Comparison of ENCODE assay signal across 8 cellular contexts in the genomic region with DNA sequence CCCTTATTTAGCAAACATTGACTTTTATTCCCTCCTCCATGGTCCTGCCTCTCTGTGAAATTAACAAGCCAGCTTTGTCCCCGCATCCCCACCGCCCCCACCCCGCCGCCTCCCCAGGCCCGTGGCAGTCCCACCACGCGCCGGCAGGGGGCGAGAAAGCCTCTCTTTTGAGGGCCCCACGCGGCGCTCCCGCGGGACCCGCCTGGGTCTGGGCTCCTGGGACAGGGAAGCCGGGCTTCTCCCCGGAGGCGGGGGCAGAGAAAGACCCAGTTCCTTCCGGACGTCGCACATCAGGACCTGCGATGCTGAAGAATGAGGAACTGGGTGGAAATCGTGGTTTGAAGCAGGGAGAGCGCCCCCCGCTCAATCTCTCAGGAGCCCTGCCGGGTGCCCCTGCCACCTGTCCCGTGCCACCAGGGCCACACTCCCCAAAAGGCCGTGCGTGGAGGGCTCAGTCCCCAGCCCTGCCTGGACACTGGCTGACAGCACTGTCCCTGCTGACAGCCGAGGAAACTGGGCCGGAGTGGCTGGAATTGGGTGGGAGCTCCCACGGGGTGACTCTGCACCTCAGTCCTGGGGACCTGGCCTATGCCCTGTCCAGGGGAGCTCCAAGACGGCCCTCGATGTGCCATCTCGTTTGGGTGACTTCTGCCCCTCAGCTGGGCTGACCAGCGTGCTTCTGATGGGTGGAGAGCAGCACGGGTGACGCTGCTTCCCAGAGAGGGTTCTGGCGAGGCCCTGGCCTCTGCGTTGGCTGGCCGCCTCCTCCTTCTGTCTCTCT. TPM values are rescaled to one million over a fixed set of nuclear protein-coding genes. Genes with fewer than 3 reads are reported as not detected.
DNase-seq lines count a peak whose midpoint lies in the region; ATAC-seq, FAIRE-seq and TF ChIP-seq lines count a peak whose summit lies in the region.

No MANE protein-coding gene starts in this region.

- in situ Hi-C loops in ACHN (cut with HindIII; ENCODE audit: low pct_ligation_motif_present, low pct_unique_long_range_greater_than_20kb, low sequenced_read_pairs): no loop called here

- no peak for FAIRE-seq in GM12891 (lab: Jason Lieb, UNC)

- H3K4me1 ChIP-seq in body of pancreas: peaks cover 22% of the 10 kb centered on the region
- H3K4me1 ChIP-seq in liver (ENCODE audit: control insufficient read depth in 4 of 4, insufficient read depth in 4 of 4, low read length in 3 of 4): no peaks in the 10 kb centered on the region

- H3K36me3 ChIP-seq in body of pancreas (replicated peaks in 1 of 2; ENCODE audit: insufficient read depth in 1 of 2, low read depth in 2 of 2): no peaks in the 10 kb centered on the region
- H3K36me3 ChIP-seq in liver (ENCODE audit: control insufficient read depth in 4 of 4, insufficient read depth in 3 of 4, low read depth in 1 of 4, low read length in 3 of 4): no peaks in the 10 kb centered on the region

- no peak for TF ChIP-seq POLR2A in GM12891 (IDR thresholded peaks at IDR 0.05; ENCODE audit: low read depth, low read length)
- no peak for TF ChIP-seq POLR2A in body of pancreas (IDR thresholded peaks at IDR 0.05)

- no peak overlapping the region for H3K9ac ChIP-seq in liver (ENCODE audit: low read depth in 1 of 2, low read length in 2 of 2)

- peak; percentile 71 for DNase-seq in GM12891 (ENCODE audit: insufficient read length, low spot score)
- peak; percentile 10 for DNase-seq in SW480 (ENCODE audit: low spot score)
- peak; percentile 61 to 82 (median 72) for DNase-seq in body of pancreas
- DNase-seq in stimulated activated CD8-positive, alpha-beta memory T cell treated with anti-CD3 and anti-CD28 coated beads, Interleukin-4, amount 100 ng/mL, for 24 hours (ENCODE audit: low read depth): peak; percentile 25
- no peak for DNase-seq in NCI-H510A (lab: John Stamatoyannopoulos, UW)
- DNase-seq in ACHN: no peak

- no peak overlapping the region for H3K4me3 ChIP-seq in body of pancreas
- no peak overlapping the region for H3K4me3 ChIP-seq in liver (ENCODE audit: low read depth in 1 of 3, low read length in 3 of 3)

- H3K27ac ChIP-seq in body of pancreas (peak overlapping the region in 3 of 4 donors; percentile 45 to 67 (median 49)), liver (ENCODE audit: low read depth in 1 of 2, low read length in 2 of 2) (no peak overlapping the region)

- WGBS in body of pancreas, 2 donors: 36% methylated on average over 20 to 27 of the region's 41 CpGs
- WGBS in liver: 30% methylated on average over 41 of the region's 41 CpGs

- TF ChIP-seq CTCF in body of pancreas (IDR thresholded peaks at IDR 0.05): peak; percentile 54 to 98 (median 65)
- peak; percentile 44 for TF ChIP-seq CTCF in liver (IDR thresholded peaks at IDR 0.05; ENCODE audit: low read depth, low read length, missing input control)

- intact Hi-C loops in body of pancreas (cut with DNase I): loop anchor here (5.0 kb wide), 2 partner anchors 45 to 420 kb away; no protein-coding TSS in a partner anchor

- H3K27me3 ChIP-seq in body of pancreas (no peaks in the 10 kb centered on the region), liver (ENCODE audit: control insufficient read depth in 4 of 4, insufficient read depth in 4 of 4, low read length in 3 of 4) (peaks cover 0 to 19% (median 3%) of the 10 kb centered on the region in 4 donors)

- H3K9me3 ChIP-seq in body of pancreas (peaks cover 0 to 1% (median 0%) of the 10 kb centered on the region in 3 donors), liver (ENCODE audit: control insufficient read depth in 4 of 4, low read length in 3 of 4) (peaks cover 3 to 13% (median 10%) of the 10 kb centered on the region in 4 donors)

- ATAC-seq in body of pancreas (peak; percentile 82), HG03196 (IDR thresholded peaks at IDR 0.05; ENCODE audit: unreplicated experiment) (no peak)

- peak; percentile 66 to 76 for TF ChIP-seq RAD21 in liver (IDR thresholded peaks at IDR 0.05)

TF ChIP-seq in GM12891, 5 proteins besides CTCF, POLR2A, EP300 and RAD21:
- peak; percentile 20; the same call in 1 of the 2 replicates for TF ChIP-seq SPI1 (IDR thresholded peaks at IDR 0.05; ENCODE audit: low read depth, low read length)
- no peak for TF ChIP-seq POU2F2 (IDR thresholded peaks at IDR 0.05; ENCODE audit: low read depth, low read length)

TF ChIP-seq in liver, 16 proteins besides CTCF, POLR2A, EP300 and RAD21:
- TF ChIP-seq NR2F2 (IDR thresholded peaks at IDR 0.05): no peak
- TF ChIP-seq HNF4A (conservative IDR thresholded peaks at IDR 0.05): no peak
- TF ChIP-seq, protein P1, sequence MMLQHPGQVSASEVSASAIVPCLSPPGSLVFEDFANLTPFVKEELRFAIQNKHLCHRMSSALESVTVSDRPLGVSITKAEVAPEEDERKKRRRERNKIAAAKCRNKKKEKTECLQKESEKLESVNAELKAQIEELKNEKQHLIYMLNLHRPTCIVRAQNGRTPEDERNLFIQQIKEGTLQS (IDR thresholded peaks at IDR 0.05): no peak
- no peak for TF ChIP-seq EGR1 (IDR thresholded peaks at IDR 0.05; ENCODE audit: low read depth in 2 of 2)
- TF ChIP-seq YY1 (IDR thresholded peaks at IDR 0.05): no peak
- no peak for TF ChIP-seq GABPA (IDR thresholded peaks at IDR 0.05 in 1 of 2, conservative IDR thresholded peaks at IDR 0.05 in 1 of 2)
- no peak for TF ChIP-seq SP1 (IDR thresholded peaks at IDR 0.05)
- TF ChIP-seq, protein P2, sequence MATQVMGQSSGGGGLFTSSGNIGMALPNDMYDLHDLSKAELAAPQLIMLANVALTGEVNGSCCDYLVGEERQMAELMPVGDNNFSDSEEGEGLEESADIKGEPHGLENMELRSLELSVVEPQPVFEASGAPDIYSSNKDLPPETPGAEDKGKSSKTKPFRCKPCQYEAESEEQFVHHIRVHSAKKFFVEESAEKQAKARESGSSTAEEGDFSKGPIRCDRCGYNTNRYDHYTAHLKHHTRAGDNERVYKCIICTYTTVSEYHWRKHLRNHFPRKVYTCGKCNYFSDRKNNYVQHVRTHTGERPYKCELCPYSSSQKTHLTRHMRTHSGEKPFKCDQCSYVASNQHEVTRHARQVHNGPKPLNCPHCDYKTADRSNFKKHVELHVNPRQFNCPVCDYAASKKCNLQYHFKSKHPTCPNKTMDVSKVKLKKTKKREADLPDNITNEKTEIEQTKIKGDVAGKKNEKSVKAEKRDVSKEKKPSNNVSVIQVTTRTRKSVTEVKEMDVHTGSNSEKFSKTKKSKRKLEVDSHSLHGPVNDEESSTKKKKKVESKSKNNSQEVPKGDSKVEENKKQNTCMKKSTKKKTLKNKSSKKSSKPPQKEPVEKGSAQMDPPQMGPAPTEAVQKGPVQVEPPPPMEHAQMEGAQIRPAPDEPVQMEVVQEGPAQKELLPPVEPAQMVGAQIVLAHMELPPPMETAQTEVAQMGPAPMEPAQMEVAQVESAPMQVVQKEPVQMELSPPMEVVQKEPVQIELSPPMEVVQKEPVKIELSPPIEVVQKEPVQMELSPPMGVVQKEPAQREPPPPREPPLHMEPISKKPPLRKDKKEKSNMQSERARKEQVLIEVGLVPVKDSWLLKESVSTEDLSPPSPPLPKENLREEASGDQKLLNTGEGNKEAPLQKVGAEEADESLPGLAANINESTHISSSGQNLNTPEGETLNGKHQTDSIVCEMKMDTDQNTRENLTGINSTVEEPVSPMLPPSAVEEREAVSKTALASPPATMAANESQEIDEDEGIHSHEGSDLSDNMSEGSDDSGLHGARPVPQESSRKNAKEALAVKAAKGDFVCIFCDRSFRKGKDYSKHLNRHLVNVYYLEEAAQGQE (IDR thresholded peaks at IDR 0.05): no peak
- TF ChIP-seq, protein P3, sequence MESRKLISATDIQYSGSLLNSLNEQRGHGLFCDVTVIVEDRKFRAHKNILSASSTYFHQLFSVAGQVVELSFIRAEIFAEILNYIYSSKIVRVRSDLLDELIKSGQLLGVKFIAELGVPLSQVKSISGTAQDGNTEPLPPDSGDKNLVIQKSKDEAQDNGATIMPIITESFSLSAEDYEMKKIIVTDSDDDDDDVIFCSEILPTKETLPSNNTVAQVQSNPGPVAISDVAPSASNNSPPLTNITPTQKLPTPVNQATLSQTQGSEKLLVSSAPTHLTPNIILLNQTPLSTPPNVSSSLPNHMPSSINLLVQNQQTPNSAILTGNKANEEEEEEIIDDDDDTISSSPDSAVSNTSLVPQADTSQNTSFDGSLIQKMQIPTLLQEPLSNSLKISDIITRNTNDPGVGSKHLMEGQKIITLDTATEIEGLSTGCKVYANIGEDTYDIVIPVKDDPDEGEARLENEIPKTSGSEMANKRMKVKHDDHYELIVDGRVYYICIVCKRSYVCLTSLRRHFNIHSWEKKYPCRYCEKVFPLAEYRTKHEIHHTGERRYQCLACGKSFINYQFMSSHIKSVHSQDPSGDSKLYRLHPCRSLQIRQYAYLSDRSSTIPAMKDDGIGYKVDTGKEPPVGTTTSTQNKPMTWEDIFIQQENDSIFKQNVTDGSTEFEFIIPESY (IDR thresholded peaks at IDR 0.05): no peak
- no peak for TF ChIP-seq RXRA (IDR thresholded peaks at IDR 0.05)
- TF ChIP-seq, protein P4, sequence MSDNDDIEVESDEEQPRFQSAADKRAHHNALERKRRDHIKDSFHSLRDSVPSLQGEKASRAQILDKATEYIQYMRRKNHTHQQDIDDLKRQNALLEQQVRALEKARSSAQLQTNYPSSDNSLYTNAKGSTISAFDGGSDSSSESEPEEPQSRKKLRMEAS (IDR thresholded peaks at IDR 0.05): no peak
- TF ChIP-seq FOXA2 (IDR thresholded peaks at IDR 0.05): no peak
- no peak for TF ChIP-seq TAF1 (conservative IDR thresholded peaks at IDR 0.05)
- no peak for TF ChIP-seq JUND (IDR thresholded peaks at IDR 0.05)
- no peak for TF ChIP-seq FOXA1 (IDR thresholded peaks at IDR 0.05)
- TF ChIP-seq HNF4G (IDR thresholded peaks at IDR 0.05): no peak

RNA-seq across cellular contexts. Expression of a gene that starts 8.6 kb away (rescaled TPM):
- not detected for polyA plus RNA-seq in GM12891 (2012; ENCODE audit: low read depth, missing spikeins)
- total RNA-seq in body of pancreas: not detected
- not detected for total RNA-seq in liver
- not detected for polyA plus RNA-seq in liver

RNA-seq across cellular contexts. Expression of a gene that starts 56.3 kb away (rescaled TPM):
- 0.15 TPM for polyA plus RNA-seq in GM12891 (2012; ENCODE audit: low read depth, missing spikeins)
- total RNA-seq in body of pancreas (10 to 100 TPM; 15.2 to 16.6 TPM), liver (under 1 TPM; 0.05 to 0.67 TPM)
- under 1 TPM; 0.14 to 0.25 TPM for polyA plus RNA-seq in liver

Comparison
In these comparisons a context has a peak if more than half of its experiments do, and no peak if none do; other contexts are left out.
1. DNase-seq: peak in GM12891 (single experiment), SW480 (single experiment), body of pancreas (4 of 4) and stimulated activated CD8-positive, alpha-beta memory T cell treated with anti-CD3 and anti-CD28 coated beads, Interleukin-4, amount 100 ng/mL, for 24 hours (single experiment); none in NCI-H510A (single experiment) and ACHN (single experiment).
2. H3K27ac ChIP-seq: peak in body of pancreas (3 of 4); none in liver (0 of 2).
3. RNA of a gene that starts 56.3 kb away (total RNA-seq): 15.2 to 16.6 TPM in body of pancreas; 0.05 to 0.67 TPM in liver; every median in the first group is over 4 times any median in the second.